7 cellular contexts compared by ENCODE assay signal in genomic region chr10:103333934-103334520, GRCh38. TPM values are rescaled to one million over a fixed set of nuclear protein-coding genes. Genes with fewer than 3 reads are reported as not detected.
DNase-seq lines count a peak whose midpoint lies in the region; ATAC-seq and TF ChIP-seq lines count a peak whose summit lies in the region.

No MANE protein-coding gene starts in this region.

- no peak for TF ChIP-seq EP300 in ovary (IDR thresholded peaks at IDR 0.05)

- H3K9me3 ChIP-seq in parathyroid adenoma (ENCODE audit: control insufficient read depth, low read length) (no peaks in the 10 kb centered on the region), ovary (no peaks in the 10 kb centered on the region)

- no peak overlapping the region for H2AFZ ChIP-seq in parathyroid adenoma

- no peak overlapping the region for H3K4me2 ChIP-seq in parathyroid adenoma (ENCODE audit: low read length)

- H3K27ac ChIP-seq in parathyroid adenoma (no peak overlapping the region), ovary (no peak overlapping the region)

- H3K4me1 ChIP-seq in parathyroid adenoma = no peaks in the 10 kb centered on the region
- H3K4me1 ChIP-seq in ovary (ENCODE audit: insufficient read depth) = no peaks in the 10 kb centered on the region

- no peaks in the 10 kb centered on the region for H3K36me3 ChIP-seq in parathyroid adenoma (ENCODE audit: control insufficient read depth, insufficient read depth, low read length)
- H3K36me3 ChIP-seq in ovary = no peaks in the 10 kb centered on the region

- H3K79me2 ChIP-seq in parathyroid adenoma = peaks cover 4% of the 10 kb centered on the region

- H3K9ac ChIP-seq in parathyroid adenoma = no peak overlapping the region

- TF ChIP-seq CTCF in parathyroid adenoma (IDR thresholded peaks at IDR 0.05) (peak; percentile 75), ovary (IDR thresholded peaks at IDR 0.05) (no peak)

- H3K27me3 ChIP-seq in parathyroid adenoma (ENCODE audit: control insufficient read depth, insufficient read depth, low read length) = no peaks in the 10 kb centered on the region
- H3K27me3 ChIP-seq in ovary = no peaks in the 10 kb centered on the region

- 77 to 81% (median 80%) methylated on average over 2 of the region's 2 CpGs for WGBS in ovary, 3 donors

- no peak for ATAC-seq in GM18502 (IDR thresholded peaks at IDR 0.05; ENCODE audit: poor library complexity, unreplicated experiment)

- H3K4me3 ChIP-seq in parathyroid adenoma (ENCODE audit: low read depth, low read length) = no peak overlapping the region
- no peak overlapping the region for H3K4me3 ChIP-seq in ovary

- peak; percentile 45 for DNase-seq in GM03348 (ENCODE audit: low spot score)
- DNase-seq in MV-4-11 (lab: John Stamatoyannopoulos, UW) = peak; percentile 30
- peak; percentile 54 for DNase-seq in dermis blood vessel endothelial cell
- no peak for DNase-seq in NCI-H1930 (lab: John Stamatoyannopoulos, UW)
- no peak for DNase-seq in ovary

- TF ChIP-seq POLR2A in ovary (IDR thresholded peaks at IDR 0.05) = no peak

- intact Hi-C loops in ovary (cut with DNase I) = no loop called here

RNA-seq across cellular contexts. Expression of gene PCGF6, which starts 16.9 kb away (rescaled TPM):
- 13.3 and 14.3 TPM in 2 replicates for total RNA-seq in dermis blood vessel endothelial cell
- total RNA-seq in ovary = 10 to 100 TPM in 3 of 7 donors, 1 to 10 TPM in 4; 7.7 to 13.7 (median 10.0) TPM
- 1 to 10 TPM; 5.6 to 8.9 TPM for polyA plus RNA-seq in ovary

RNA-seq across cellular contexts. Expression of gene TAF5, which starts 33.7 kb away (rescaled TPM):
- total RNA-seq in dermis blood vessel endothelial cell (7.5 and 9.4 TPM in 2 replicates), ovary (1 to 10 TPM; 3.9 to 6.6 (median 4.3) TPM)
- polyA plus RNA-seq in ovary = 1 to 10 TPM; 2.5 to 3.9 TPM

RNA-seq across cellular contexts. Expression of gene INA, which starts 57.1 kb away (rescaled TPM):
- 0.14 TPM in 1 of 2 replicates, not detected in the other for total RNA-seq in dermis blood vessel endothelial cell
- under 1 TPM in 1 of 7 donors, not detected in 6; 0.05 TPM for total RNA-seq in ovary
- polyA plus RNA-seq in ovary = under 1 TPM; 0.05 to 0.23 TPM

Comparison
In these comparisons a context has a peak if more than half of its experiments do, and no peak if none do; other contexts are left out.
1. DNase-seq: peak in GM03348 (single experiment), MV-4-11 (single experiment) and dermis blood vessel endothelial cell (single experiment); none in NCI-H1930 (0 of 2) and ovary (0 of 5).